ENCODE assay signal across 26 cellular contexts in genomic region chr5:19978466-19978865, GRCh38. TPM values are rescaled to one million over a fixed set of nuclear protein-coding genes. Genes with fewer than 3 reads are reported as not detected.
"Had no signal": no experiment of that assay in that cellular context is flagged by ENCODE, and none has a peak within 500 bp of the region (broad histone marks: within the 10 kb centered on the region; RNA-seq: fewer than 3 reads in every experiment).

No MANE protein-coding gene starts in this region.

- DNase-seq: activated B cell treated with CpG ODN at 0.5 μM for 24 hours; activated CD4-positive, alpha-beta T cell treated with anti-CD3 and anti-CD28 coated beads for 1 hour; activated CD4-positive, alpha-beta T cell treated with anti-CD3 and anti-CD28 coated beads, Interleukin-2, amount 10 ng/mL, durations not matched to agents 24 days and 14 days; activated CD4-positive, alpha-beta T cell treated with anti-CD3 and anti-CD28 coated beads, Interleukin-2, amount 50 U/mL, for 48 hours; activated CD8-positive, alpha-beta memory T cell treated with anti-CD3 and anti-CD28 coated beads, Interleukin-2, amount 10 ng/mL, durations not matched to agents 7 days and 5 days; activated effector memory CD4-positive, alpha-beta T cell treated with anti-CD3 and anti-CD28 coated beads, Interleukin-2, amount 50 U/mL, for 16 hours; activated naive CD4-positive, alpha-beta T cell treated with Interleukin-2 at 50 U/mL for 16 hours; activated naive CD8-positive, alpha-beta T cell treated with anti-CD3 and anti-CD28 coated beads, Interleukin-2, amount 50 U/mL, for 24 hours; activated T-cell treated with anti-CD3 and anti-CD28 coated beads, Interleukin-2, amount 50 U/mL, for 4 hours; amniotic stem cell; body of pancreas; central memory CD4-positive, alpha-beta T cell; KG1; NCI-H1092; NCI-H1417; NCI-H1930; NCI-H526; NCI-H774; PC-3; SHP77 treated with DMSO at 0.1 percent for 48 hours; T-helper 17 cell; T-helper 9 cell had no signal

- H3K27me3 ChIP-seq: ascending aorta, body of pancreas had no signal

- H3K4me1 ChIP-seq: ascending aorta had no signal

- FAIRE-seq: bronchial epithelial cell had no signal

- H3K9me3 ChIP-seq: ascending aorta, body of pancreas had no signal

- ATAC-seq: activated CD8-positive, alpha-beta memory T cell treated with anti-CD3 and anti-CD28 coated beads, Interleukin-2, amount 10 ng/mL, durations not matched to agents 7 days and 5 days; activated naive CD4-positive, alpha-beta T cell treated with anti-CD3 and anti-CD28 coated beads, Interleukin-2, amount 50 U/mL, for 72 hours; activated naive CD8-positive, alpha-beta T cell treated with anti-CD3 and anti-CD28 coated beads, Interleukin-2, amount 50 U/mL, for 24 hours; activated T-cell treated with anti-CD3 and anti-CD28 coated beads, Interleukin-2, amount 50 U/mL, for 4 hours; body of pancreas; PC-3; T-helper 17 cell had no signal

- H3K36me3 ChIP-seq: ascending aorta had no signal

- H3K27ac ChIP-seq: ascending aorta, body of pancreas had no signal

- H3K4me3 ChIP-seq: ascending aorta, body of pancreas had no signal

RNA-seq across cellular contexts. Expression of gene CDH18, which starts 9.5 kb away (rescaled TPM):
- total RNA-seq: activated B cell treated with CpG ODN at 0.5 μM for 24 hours; activated CD4-positive, alpha-beta T cell treated with anti-CD3 and anti-CD28 coated beads, Interleukin-2, amount 10 ng/mL, durations not matched to agents 24 days and 14 days; activated CD8-positive, alpha-beta memory T cell treated with anti-CD3 and anti-CD28 coated beads, Interleukin-2, amount 10 ng/mL, durations not matched to agents 7 days and 5 days; activated naive CD4-positive, alpha-beta T cell treated with anti-CD3 and anti-CD28 coated beads, Interleukin-2, amount 50 U/mL, for 72 hours; activated T-cell treated with anti-CD3 and anti-CD28 coated beads, Interleukin-2, amount 50 U/mL, for 4 hours; ascending aorta; MCF 10A; T-helper 17 cell had no signal
